Comparison of ENCODE assay signal across 20 cellular contexts in the genomic region with DNA sequence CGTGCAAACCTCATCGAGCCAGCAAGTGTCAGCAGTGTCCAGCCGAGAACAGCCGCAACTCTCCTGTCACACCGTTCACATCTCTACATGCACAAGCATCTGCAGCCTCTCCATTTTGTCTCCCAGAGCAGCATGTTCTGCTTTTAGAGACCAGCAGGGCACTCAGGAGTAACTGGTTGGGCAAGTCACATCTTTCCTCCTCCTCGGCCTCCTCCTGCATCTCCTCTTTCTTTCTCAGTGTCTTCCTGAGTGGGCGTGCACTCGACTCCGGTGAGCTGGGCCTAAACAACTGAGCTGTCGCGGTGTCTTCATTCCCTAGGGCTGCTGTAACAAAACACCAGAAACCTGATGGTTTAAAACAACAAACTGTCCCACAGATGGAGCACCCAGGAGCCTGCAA.
DNase-seq lines count a peak whose midpoint lies in the region; ATAC-seq and TF ChIP-seq lines count a peak whose summit lies in the region.
"Had no signal": no experiment of that assay in that cellular context is flagged by ENCODE, and none has a peak within 500 bp of the region (broad histone marks: within the 10 kb centered on the region; RNA-seq: fewer than 3 reads in every experiment).

No MANE protein-coding gene starts in this region.

- H3K9ac ChIP-seq in endodermal cell (ENCODE audit: extremely low read depth, low read length, poor library complexity, severe bottlenecking) = no peak overlapping the region

- no peak overlapping the region for H3K27ac ChIP-seq in endodermal cell (ENCODE audit: low read depth, low read length)

- H3K4me3 Mint-ChIP-seq in endodermal cell = no peak overlapping the region
- H3K4me3 Mint-ChIP-seq in neural crest cell = no peak overlapping the region
- H3K4me3 Mint-ChIP-seq in stimulated activated naive CD8-positive, alpha-beta T cell treated with anti-CD3 and anti-CD28 coated beads, Interleukin-15, amount 100 ng/mL, for 72 hours = no peak overlapping the region
- H3K4me3 Mint-ChIP-seq: CD4-positive, alpha-beta T cell had no signal

- H3K4me3 ChIP-seq in endodermal cell (ENCODE audit: low read length) = no peak overlapping the region
- H3K4me3 ChIP-seq: HAP-1 had no signal

- ATAC-seq in stimulated activated naive CD8-positive, alpha-beta T cell treated with anti-CD3 and anti-CD28 coated beads, Interleukin-15, amount 100 ng/mL, for 72 hours = no peak

- H3K9me3 Mint-ChIP-seq in endodermal cell (peaks cover 4% of the 10 kb centered on the region), neural crest cell (no peaks in the 10 kb centered on the region)
- H3K9me3 Mint-ChIP-seq in stimulated activated naive CD8-positive, alpha-beta T cell treated with anti-CD3 and anti-CD28 coated beads, Interleukin-15, amount 100 ng/mL, for 72 hours = no peaks in the 10 kb centered on the region
- H3K9me3 Mint-ChIP-seq: CD4-positive, alpha-beta T cell had no signal

- H3K27me3 ChIP-seq in endodermal cell (ENCODE audit: control insufficient read depth, insufficient read depth, low read length, poor library complexity, severe bottlenecking) = no peaks in the 10 kb centered on the region
- H3K27me3 ChIP-seq: BE2C had no signal

- H3K36me3 Mint-ChIP-seq in endodermal cell (ENCODE audit: low read depth) (no peaks in the 10 kb centered on the region), neural crest cell (ENCODE audit: low read depth) (no peaks in the 10 kb centered on the region)

- H3K27me3 Mint-ChIP-seq in endodermal cell (ENCODE audit: insufficient read depth) = peaks cover 8% of the 10 kb centered on the region
- no peaks in the 10 kb centered on the region for H3K27me3 Mint-ChIP-seq in neural crest cell (ENCODE audit: low read depth)
- H3K27me3 Mint-ChIP-seq in stimulated activated naive CD8-positive, alpha-beta T cell treated with anti-CD3 and anti-CD28 coated beads, Interleukin-15, amount 100 ng/mL, for 72 hours = peaks cover 27% of the 10 kb centered on the region

- peaks cover 2% of the 10 kb centered on the region for H3K4me1 Mint-ChIP-seq in endodermal cell
- H3K4me1 Mint-ChIP-seq in neural crest cell = peaks cover 28% of the 10 kb centered on the region
- no peaks in the 10 kb centered on the region for H3K4me1 Mint-ChIP-seq in stimulated activated naive CD8-positive, alpha-beta T cell treated with anti-CD3 and anti-CD28 coated beads, Interleukin-15, amount 100 ng/mL, for 72 hours

- no peaks in the 10 kb centered on the region for H3K4me1 ChIP-seq in endodermal cell (ENCODE audit: control insufficient read depth, insufficient read depth, low read length)
- H3K4me1 ChIP-seq: BE2C, HAP-1 had no signal

- peak; percentile 8 for DNase-seq in NCI-H510A (lab: John Stamatoyannopoulos, UW)
- DNase-seq in NCI-H510A treated with DMSO at 0.1 percent for 48 hours (lab: John Stamatoyannopoulos, UW) = no peak
- DNase-seq in endodermal cell = no peak
- no peak for DNase-seq in neural crest cell (ENCODE audit: low read depth, low spot score)
- DNase-seq in NOMO-1 treated with DMSO at 0.1 percent for 48 hours (lab: John Stamatoyannopoulos, UW; ENCODE audit: unreplicated experiment) = no peak
- no peak for DNase-seq in stimulated activated naive CD8-positive, alpha-beta T cell treated with anti-CD3 and anti-CD28 coated beads, Interleukin-15, amount 100 ng/mL, for 72 hours
- DNase-seq in KG1 (lab: John Stamatoyannopoulos, UW) = no peak
- DNase-seq in activated naive CD4-positive, alpha-beta T cell treated with anti-CD3 and anti-CD28 coated beads, Interleukin-2, amount 50 U/mL, for 16 hours = no peak
- DNase-seq: 8988T; BE2C; CD4-positive, alpha-beta T cell; DMS53; NCI-H1105 treated with DMSO at 0.1 percent for 48 hours; NCI-H187; NCI-H226; NCI-H69; NK-92 treated with Interleukin-12 subunit alpha and Interleukin-12 subunit beta, amount 100 ng/mL, for 24 hours; RPMI8226; SIG-M5 had no signal

- no peaks in the 10 kb centered on the region for H3K36me3 ChIP-seq in endodermal cell (ENCODE audit: control insufficient read depth, insufficient read depth, low read length)
- H3K36me3 ChIP-seq: BE2C, HAP-1 had no signal

- peak; percentile 8 for TF ChIP-seq CTCF in endodermal cell (conservative IDR thresholded peaks at IDR 0.05)
- TF ChIP-seq CTCF in neural crest cell (conservative IDR thresholded peaks at IDR 0.05) = no peak

- WGBS in endodermal cell (ENCODE audit: insufficient coverage in 1 of 2, insufficient read length in 1 of 2), 2 experiments = 87 to 89% methylated on average over 11 of the region's 11 CpGs

- H3K27ac Mint-ChIP-seq in endodermal cell (no peak overlapping the region), neural crest cell (ENCODE audit: unreplicated experiment) (peak overlapping the region; percentile 54)
- H3K27ac Mint-ChIP-seq in stimulated activated naive CD8-positive, alpha-beta T cell treated with anti-CD3 and anti-CD28 coated beads, Interleukin-15, amount 100 ng/mL, for 72 hours = no peak overlapping the region
- H3K27ac Mint-ChIP-seq: CD4-positive, alpha-beta T cell had no signal

- H3K9me3 ChIP-seq in endodermal cell (ENCODE audit: control insufficient read depth, low read length) = no peaks in the 10 kb centered on the region
- H3K9me3 ChIP-seq: BE2C, HAP-1 had no signal
